ENCODE assay signal across 8 cellular contexts in the genomic region with DNA sequence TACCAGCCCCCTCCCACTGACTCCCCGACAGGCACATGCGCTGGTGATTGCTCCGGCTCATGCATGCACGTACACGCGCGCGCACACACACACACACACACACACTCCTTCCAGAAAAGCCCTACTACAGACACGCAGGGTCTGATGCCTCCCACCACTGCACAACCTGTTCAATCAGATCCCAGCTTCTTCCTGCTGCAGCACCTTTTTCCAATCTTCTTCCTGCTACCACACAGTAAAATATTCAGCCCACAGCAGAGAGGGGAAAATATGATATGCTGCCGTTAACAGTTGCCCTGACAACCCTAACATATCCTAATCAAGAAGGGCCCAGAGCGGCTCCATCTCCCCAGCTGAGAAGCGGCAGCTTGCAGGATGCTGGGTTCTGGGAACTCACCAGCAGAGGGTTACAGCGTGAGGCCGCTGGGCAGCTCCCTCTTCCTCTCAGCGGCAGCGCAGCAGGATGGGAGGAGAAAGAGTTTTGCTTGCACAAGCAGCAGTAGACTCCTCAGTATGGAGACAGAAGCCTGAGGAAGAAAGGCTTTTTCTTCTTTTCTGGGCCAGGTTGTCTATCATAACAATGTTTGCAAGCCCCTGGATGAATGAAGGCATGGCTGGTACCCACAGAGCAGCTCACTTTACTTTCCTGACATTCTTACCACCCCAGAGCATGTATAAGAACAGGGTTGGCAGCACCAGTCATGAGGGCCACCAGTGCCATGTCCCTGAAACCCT. TPM values are rescaled to one million over a fixed set of nuclear protein-coding genes. Genes with fewer than 3 reads are reported as not detected.
DNase-seq lines count a peak whose midpoint lies in the region; ATAC-seq and TF ChIP-seq lines count a peak whose summit lies in the region.

No MANE protein-coding gene starts in this region.

- DNase-seq in DMS153 treated with DMSO at 0.1 percent for 48 hours (lab: John Stamatoyannopoulos, UW; ENCODE audit: unreplicated experiment), result peak; percentile 79
- peak; percentile 24 for DNase-seq in LHCN-M2 (ENCODE audit: low read depth)
- peak; percentile 24 to 36 for DNase-seq in activated CD4-positive, alpha-beta T cell treated with anti-CD3 and anti-CD28 coated beads, Interleukin-2, amount 50 U/mL, for 48 hours
- DNase-seq in epithelial cell of prostate (ENCODE audit: low read depth, low spot score), result no peak
- peak; percentile 45 for DNase-seq in mucosa of gallbladder (ENCODE audit: low spot score)
- DNase-seq in upper lobe of left lung, result peak; percentile 20 to 52
- DNase-seq in COLO829 (ENCODE audit: low spot score), result no peak

- H3K4me1 ChIP-seq in upper lobe of left lung, result peaks cover 0 to 18% (median 6%) of the 10 kb centered on the region in 4 donors

- ATAC-seq in upper lobe of left lung (ENCODE audit: low FRiP score in 2 of 2) (peak; percentile 74 to 87), GM21360 (IDR thresholded peaks at IDR 0.05; ENCODE audit: unreplicated experiment) (no peak)

- no peaks in the 10 kb centered on the region for H3K27me3 ChIP-seq in upper lobe of left lung

- peak in 3 of 6 experiments; percentile 10 to 21 (median 20) for TF ChIP-seq CTCF in upper lobe of left lung (IDR thresholded peaks at IDR 0.05)

- H3K9me3 ChIP-seq in upper lobe of left lung, result no peaks in the 10 kb centered on the region

- H3K36me3 ChIP-seq in upper lobe of left lung, result no peaks in the 10 kb centered on the region

- H3K27ac ChIP-seq in epithelial cell of prostate, result peak overlapping the region; percentile 42
- no peak overlapping the region for H3K27ac ChIP-seq in upper lobe of left lung

- 19 to 28% methylated on average over 16 of the region's 16 CpGs for WGBS in upper lobe of left lung, 2 donors

- TF ChIP-seq POLR2A in upper lobe of left lung (IDR thresholded peaks at IDR 0.05), result no peak

- no peak overlapping the region for H3K4me3 ChIP-seq in upper lobe of left lung

- no peak for TF ChIP-seq EP300 in upper lobe of left lung (IDR thresholded peaks at IDR 0.05)

RNA-seq across cellular contexts. Expression of a gene that starts 23.9 kb away (rescaled TPM):
- 0.06 TPM in 2 replicates for total RNA-seq in LHCN-M2 (2014; rRNA removed)
- 0.09 TPM for polyA plus RNA-seq in LHCN-M2 (2012)
- 56.8 TPM for total RNA-seq in mucosa of gallbladder
- 10 to 100 TPM; 18.1 to 26.6 (median 24.2) TPM for total RNA-seq in upper lobe of left lung

Comparison
In these comparisons a context has a peak if more than half of its experiments do, and no peak if none do; other contexts are left out.
1. DNase-seq: peak in DMS153 treated with DMSO at 0.1 percent for 48 hours (single experiment), LHCN-M2 (single experiment), activated CD4-positive, alpha-beta T cell treated with anti-CD3 and anti-CD28 coated beads, Interleukin-2, amount 50 U/mL, for 48 hours (2 of 2), mucosa of gallbladder (single experiment) and upper lobe of left lung (2 of 2); none in epithelial cell of prostate (single experiment) and COLO829 (single experiment).
2. RNA of a gene that starts 23.9 kb away (total RNA-seq): 56.8 TPM in mucosa of gallbladder (single experiment) and 18.1 to 26.6 TPM in upper lobe of left lung; 0.06 TPM in LHCN-M2; every median in the first group is over 10 times any median in the second.